ENCODE assay signal across 16 cellular contexts in genomic region chr7:66537876-66538275, GRCh38.
DNase-seq lines count a peak whose midpoint lies in the region; ATAC-seq, FAIRE-seq and TF ChIP-seq lines count a peak whose summit lies in the region.
"Had no signal": no experiment of that assay in that cellular context is flagged by ENCODE, and none has a peak within 500 bp of the region (broad histone marks: within the 10 kb centered on the region; RNA-seq: fewer than 3 reads in every experiment).

No MANE protein-coding gene starts in this region.

- H3K36me3 Mint-ChIP-seq in endodermal cell (ENCODE audit: low read depth) = peaks cover 22% of the 10 kb centered on the region

- no peak overlapping the region for H3K4me3 Mint-ChIP-seq in endodermal cell
- H3K4me3 Mint-ChIP-seq: CD4-positive, alpha-beta T cell had no signal

- H4K20me1 ChIP-seq in osteoblast (ENCODE audit: insufficient read depth, low read length) = no peaks in the 10 kb centered on the region

- 85% methylated on average over 1 of the region's 1 CpG for WGBS in A549 (ENCODE audit: missing lambda C conversion rate)
- WGBS in endodermal cell (ENCODE audit: insufficient coverage in 1 of 2, insufficient read length in 1 of 2), 2 experiments = 96% methylated on average over 1 of the region's 1 CpG; no CpG with 5 or more reads in 1 of the 2 experiments

- no peak for FAIRE-seq in A549 (lab: Jason Lieb, UNC)
- FAIRE-seq: D721Med had no signal

- POLR2A ChIA-PET in A549 (lab: Yijun Ruan, JAX) = no interaction called here
- POLR2A ChIA-PET in HEK293 (lab: Yijun Ruan, JAX) = interaction anchor here (0.7 kb wide), 1 partner anchor 91 kb away, joined by 7 read pairs; the partner anchor contains the start of gene KCTD7
- POLR2A ChIA-PET in GM10248 (lab: Yijun Ruan, JAX) = no interaction called here

- DNase-seq in A549 (ENCODE audit: low read depth in 1 of 2, low spot score in 1 of 2) (no peak), endodermal cell (no peak), osteoblast (ENCODE audit: insufficient read length, low spot score, missing footprints) (peak; percentile 59), GM10248 (ENCODE audit: extremely low spot score) (no peak), cerebellum (ENCODE audit: low spot score) (no peak), omental fat pad (ENCODE audit: low spot score) (no peak)
- DNase-seq: BE2C; C1 segment of cervical spinal cord; Caco-2; CD4-positive, alpha-beta T cell; GDM1; GOT3 had no signal

- TF ChIP-seq POLR2A in A549 (IDR thresholded peaks at IDR 0.05; ENCODE audit: low read length) = no peak

- peak overlapping the region; percentile 7 for H3K27ac Mint-ChIP-seq in endodermal cell
- H3K27ac Mint-ChIP-seq: CD4-positive, alpha-beta T cell had no signal

- peaks cover 20% of the 10 kb centered on the region for H3K4me1 Mint-ChIP-seq in endodermal cell

- no peaks in the 10 kb centered on the region for H3K9me3 Mint-ChIP-seq in endodermal cell
- H3K9me3 Mint-ChIP-seq: CD4-positive, alpha-beta T cell had no signal

- H2AFZ ChIP-seq in osteoblast (ENCODE audit: low read length) = no peak overlapping the region

- H3K4me1 ChIP-seq in A549 = no peaks in the 10 kb centered on the region
- H3K4me1 ChIP-seq in HEK293 (ENCODE audit: control insufficient read depth, insufficient read depth, low read length) = no peaks in the 10 kb centered on the region
- H3K4me1 ChIP-seq in endodermal cell (ENCODE audit: control insufficient read depth, insufficient read depth, low read length) = peaks cover 7% of the 10 kb centered on the region
- no peaks in the 10 kb centered on the region for H3K4me1 ChIP-seq in osteoblast (ENCODE audit: insufficient read depth, low read length)
- H3K4me1 ChIP-seq: BE2C had no signal

- CTCF ChIA-PET in A549 (lab: Yijun Ruan, JAX) = interaction anchor here (0.5 to 1.7 kb wide), 3 partner anchors 19 to 54 kb away, joined by 3 to 8 read pairs (median 4); no protein-coding TSS in a partner anchor
- CTCF ChIA-PET in HEK293 (lab: Yijun Ruan, JAX) = interaction anchor here (1.5 kb wide), 1 partner anchor 507 kb away, joined by 6 read pairs; no protein-coding TSS in a partner anchor
- CTCF ChIA-PET in GM10248 (lab: Yijun Ruan, JAX) = interaction anchor here (4.7 kb wide), 1 partner anchor 20 kb away, joined by 22 read pairs; no protein-coding TSS in a partner anchor

- H3K36me3 ChIP-seq in HEK293 (ENCODE audit: control insufficient read depth in 2 of 2, insufficient read depth in 1 of 2, low read length in 2 of 2) (peaks cover 0 to 6% of the 10 kb centered on the region in 2 experiments; a peak in 2 of 3 replicates), endodermal cell (ENCODE audit: control insufficient read depth, insufficient read depth, low read length) (peaks cover 6% of the 10 kb centered on the region), osteoblast (ENCODE audit: insufficient read depth, low read length) (peaks cover 12% of the 10 kb centered on the region)
- H3K36me3 ChIP-seq: BE2C, HAP-1 had no signal

- H3K79me2 ChIP-seq in osteoblast (ENCODE audit: insufficient read depth, low read length) = no peaks in the 10 kb centered on the region

- H3K27me3 Mint-ChIP-seq in endodermal cell (ENCODE audit: insufficient read depth) = no peaks in the 10 kb centered on the region
- H3K27me3 Mint-ChIP-seq: CD4-positive, alpha-beta T cell had no signal

- H3K27ac ChIP-seq in A549 = no peak overlapping the region
- no peak overlapping the region for H3K27ac ChIP-seq in HEK293 (ENCODE audit: extremely low read depth, low read depth, low read length)
- no peak overlapping the region for H3K27ac ChIP-seq in endodermal cell (ENCODE audit: low read depth, low read length)
- no peak overlapping the region for H3K27ac ChIP-seq in osteoblast (ENCODE audit: low read depth, low read length)
- H3K27ac ChIP-seq: 22Rv1 had no signal

- TF ChIP-seq CTCF in A549 (IDR thresholded peaks at IDR 0.05) (no peak), HEK293 (tag by site-specific recombination; IDR thresholded peaks at IDR 0.05) (no peak), endodermal cell (conservative IDR thresholded peaks at IDR 0.05) (no peak), osteoblast (IDR thresholded peaks at IDR 0.05; ENCODE audit: extremely low read depth, low read depth, low read length) (no peak), GM10248 (IDR thresholded peaks at IDR 0.05; ENCODE audit: control extremely low read depth, extremely low read depth, low read depth, missing control alignments) (no peak), omental fat pad (IDR thresholded peaks at IDR 0.05) (no peak)

- no peaks in the 10 kb centered on the region for H3K27me3 ChIP-seq in endodermal cell (ENCODE audit: control insufficient read depth, insufficient read depth, low read length, poor library complexity, severe bottlenecking)
- no peaks in the 10 kb centered on the region for H3K27me3 ChIP-seq in osteoblast (ENCODE audit: insufficient read depth, low read length)
- H3K27me3 ChIP-seq: BE2C had no signal

- no peak for TF ChIP-seq EP300 in A549 (IDR thresholded peaks at IDR 0.05)

- no peak for TF ChIP-seq RAD21 in A549 (conservative IDR thresholded peaks at IDR 0.05 in 1 of 2, IDR thresholded peaks at IDR 0.05 in 1 of 2)

- ATAC-seq in A549 (no peak), omental fat pad (ENCODE audit: low FRiP score) (no peak)

- no peak overlapping the region for H3K9ac ChIP-seq in endodermal cell (ENCODE audit: extremely low read depth, low read length, poor library complexity, severe bottlenecking)

- H3K4me3 ChIP-seq in A549 (no peak overlapping the region), HEK293 (ENCODE audit: low read depth, low read length) (no peak overlapping the region), endodermal cell (ENCODE audit: low read length) (no peak overlapping the region), osteoblast (ENCODE audit: insufficient read depth, low read length) (no peak overlapping the region)
- H3K4me3 ChIP-seq: HAP-1 had no signal

- H3K9me3 ChIP-seq in A549 (no peaks in the 10 kb centered on the region), HEK293 (ENCODE audit: control insufficient read depth, insufficient read depth, low read depth, low read length) (no peaks in the 10 kb centered on the region), endodermal cell (ENCODE audit: control insufficient read depth, low read length) (no peaks in the 10 kb centered on the region), osteoblast (ENCODE audit: low read depth, low read length) (no peaks in the 10 kb centered on the region)
- H3K9me3 ChIP-seq: BE2C, Caco-2, HAP-1 had no signal

- H3K4me2 ChIP-seq in A549 = no peak overlapping the region
- H3K4me2 ChIP-seq in osteoblast (ENCODE audit: insufficient read depth, low read length) = no peak overlapping the region

TF ChIP-seq in A549, 52 proteins besides CTCF, POLR2A, EP300 and RAD21:
- TF ChIP-seq POLR2AphosphoS2 (conservative IDR thresholded peaks at IDR 0.05; ENCODE audit: low read length) (no peak), KDM1A (IDR thresholded peaks at IDR 0.05; ENCODE audit: low read depth) (0 out of 2 replicates have a peak, but pooled peaks have one; percentile 33), ZFP36 (IDR thresholded peaks at IDR 0.05; ENCODE audit: borderline replicate concordance, partially characterized antibody) (peak; percentile 60)

TF ChIP-seq in HEK293, 187 proteins besides CTCF, POLR2A, EP300 and RAD21:
- TF ChIP-seq ZNF768 (tag by site-specific recombination; IDR thresholded peaks at IDR 0.05) (peak; percentile 70; the same call in 1 of the 2 replicates), SALL2 (tag by site-specific recombination; IDR thresholded peaks at IDR 0.05; ENCODE audit: borderline replicate concordance) (no peak)
